In the genomic region with DNA sequence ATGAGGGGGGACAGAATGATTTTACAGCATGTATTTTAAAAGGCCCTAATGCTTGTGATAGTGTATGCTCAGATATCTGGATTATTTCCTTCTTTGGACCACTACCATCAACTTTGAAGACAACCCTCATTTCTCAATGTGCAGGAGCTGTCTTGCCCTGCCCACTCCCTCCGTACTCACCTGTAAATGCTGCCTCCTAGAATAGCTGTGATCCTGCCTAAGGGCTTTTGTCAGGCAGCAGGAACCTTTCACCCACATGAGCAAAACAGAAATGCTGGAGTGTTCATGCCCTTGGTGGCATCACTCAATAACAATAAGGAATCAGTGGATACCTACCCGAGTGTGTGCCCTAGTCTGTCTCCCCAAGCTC, we compare ENCODE assay signal across 26 cellular contexts.
"Had no signal": no experiment of that assay in that cellular context is flagged by ENCODE, and none has a peak within 500 bp of the region (broad histone marks: within the 10 kb centered on the region; RNA-seq: fewer than 3 reads in every experiment).

No MANE protein-coding gene starts in this region.

- ATAC-seq: activated CD8-positive, alpha-beta T cell treated with anti-CD3 and anti-CD28 coated beads for 36 hours; activated T-cell treated with anti-CD3 and anti-CD28 coated beads, Interleukin-2, amount 50 U/mL, for 4 hours; activated T-helper 17 cell treated with anti-CD3 and anti-CD28 coated beads, Interleukin-2, amount 50 U/mL, for 72 hours; gastroesophageal sphincter; left colon; naive thymus-derived CD4-positive, alpha-beta T cell; psoas muscle; right cardiac atrium; stimulated activated naive CD8-positive, alpha-beta T cell treated with anti-CD3 and anti-CD28 coated beads, Interleukin-15, Interleukin-2, amounts not matched to agents 100 U/mL and 50 U/mL, for 24 hours had no signal

- DNase-seq: activated CD4-positive, alpha-beta T cell treated with anti-CD3 and anti-CD28 coated beads, Interleukin-2, amount 50 U/mL, for 1 hour; activated CD4-positive, CD25-positive, alpha-beta regulatory T cell treated with anti-CD3 and anti-CD28 coated beads, Interleukin-2, amount 50 U/mL, for 72 hours; activated CD8-positive, alpha-beta T cell treated with anti-CD3 and anti-CD28 coated beads for 36 hours; activated gamma-delta T cell treated with Interleukin-2 at 50 U/mL for 16 hours; activated naive CD4-positive, alpha-beta T cell treated with anti-CD3 and anti-CD28 coated beads, Interleukin-2, amount 50 U/mL, for 16 hours; activated T-cell treated with anti-CD3 and anti-CD28 coated beads, Interleukin-2, amount 50 U/mL, for 4 hours; amniotic stem cell; central memory CD4-positive, alpha-beta T cell; kidney; left colon; midbrain; naive thymus-derived CD4-positive, alpha-beta T cell; occipital lobe; psoas muscle; right cardiac atrium; stimulated activated CD4-positive, alpha-beta T cell treated with anti-CD3 and anti-CD28 coated beads, Interleukin-12 subunit alpha, Interleukin-12 subunit beta, amount 100 ng/mL, for 4 hours; stimulated activated CD4-positive, alpha-beta T cell treated with anti-CD3 and anti-CD28 coated beads, Interleukin-4, amount 100 ng/mL, for 1 hour; stimulated activated naive CD8-positive, alpha-beta T cell treated with anti-CD3 and anti-CD28 coated beads, Interleukin-15, Interleukin-2, amounts not matched to agents 100 U/mL and 50 U/mL, for 24 hours; T-helper 2 cell; testis; upper lobe of right lung had no signal

- FAIRE-seq: astrocyte, kidney had no signal

- H2AFZ ChIP-seq: parathyroid adenoma had no signal

- H3K79me2 ChIP-seq: hepatocyte, parathyroid adenoma had no signal

- H3K4me3 ChIP-seq: gastroesophageal sphincter, hepatocyte, psoas muscle, testis, upper lobe of right lung had no signal

- H3K9ac ChIP-seq: parathyroid adenoma had no signal

- H3K9me3 ChIP-seq: gastroesophageal sphincter, psoas muscle, testis, upper lobe of right lung had no signal

- H3K4me1 ChIP-seq: gastroesophageal sphincter, psoas muscle, testis, upper lobe of right lung had no signal

- H3K27ac ChIP-seq: gastroesophageal sphincter, parathyroid adenoma, psoas muscle, testis, upper lobe of right lung had no signal

- H3K36me3 ChIP-seq: gastroesophageal sphincter, upper lobe of right lung had no signal

- H3K27me3 ChIP-seq: gastroesophageal sphincter, hepatocyte, testis, upper lobe of right lung had no signal
